ENCODE assay signal across 16 cellular contexts in genomic region chr6:42659806-42660205, GRCh38.
DNase-seq lines count a peak whose midpoint lies in the region; ATAC-seq and TF ChIP-seq lines count a peak whose summit lies in the region.
"Had no signal": no experiment of that assay in that cellular context is flagged by ENCODE, and none has a peak within 500 bp of the region (broad histone marks: within the 10 kb centered on the region; RNA-seq: fewer than 3 reads in every experiment).

No MANE protein-coding gene starts in this region.

- dilution Hi-C loops in mammary epithelial cell (cut with HindIII; ENCODE audit: low sequenced_read_pairs): loop anchor here (5.0 kb wide), 2 partner anchors 33 to 52 kb away; no protein-coding TSS in a partner anchor

- H3K36me3 Mint-ChIP-seq in MCF 10A (ENCODE audit: insufficient read depth, unreplicated experiment) (peaks cover 91% of the 10 kb centered on the region), progenitor cell of endocrine pancreas (ENCODE audit: insufficient read depth) (peaks cover 17% of the 10 kb centered on the region), CD14-positive monocyte (peaks cover 65 to 88% of the 10 kb centered on the region in 2 donors)

- H3K36me3 ChIP-seq in breast epithelium: peaks cover 3% of the 10 kb centered on the region
- H3K36me3 ChIP-seq in mammary epithelial cell (ENCODE audit: insufficient read depth, low read length): peaks cover 27% of the 10 kb centered on the region
- peaks cover 8 to 91% (median 36%) of the 10 kb centered on the region in 4 donors for H3K36me3 ChIP-seq in sigmoid colon
- peaks cover 2 to 92% of the 10 kb centered on the region in 2 donors for H3K36me3 ChIP-seq in gastroesophageal sphincter

- no peak overlapping the region for H3K9ac ChIP-seq in mammary epithelial cell (ENCODE audit: insufficient read depth, low read length)

- H3K79me2 ChIP-seq in mammary epithelial cell (ENCODE audit: insufficient read depth, low read length): no peaks in the 10 kb centered on the region

- H3K27me3 Mint-ChIP-seq in MCF 10A (ENCODE audit: insufficient read depth, unreplicated experiment) (no peaks in the 10 kb centered on the region), progenitor cell of endocrine pancreas (no peaks in the 10 kb centered on the region), CD14-positive monocyte (ENCODE audit: low read depth in 3 of 3) (no peaks in the 10 kb centered on the region)

- no peaks in the 10 kb centered on the region for H3K27me3 ChIP-seq in breast epithelium
- H3K27me3 ChIP-seq in mammary epithelial cell (ENCODE audit: insufficient read depth, low read length): no peaks in the 10 kb centered on the region
- H3K27me3 ChIP-seq in sigmoid colon: no peaks in the 10 kb centered on the region
- no peaks in the 10 kb centered on the region for H3K27me3 ChIP-seq in gastroesophageal sphincter
- H3K27me3 ChIP-seq: BE2C had no signal

- CTCF ChIA-PET in MCF 10A (lab: Yijun Ruan, JAX) (interaction anchor here (0.6 to 1.7 kb wide), 3 partner anchors 18 to 239 kb away, joined by 3 read pairs; no protein-coding TSS in a partner anchor), mammary epithelial cell (lab: Charles Lee; ENCODE audit: low non-redundant PET) (no interaction called here)

- no peak overlapping the region for H3K4me2 ChIP-seq in mammary epithelial cell (ENCODE audit: insufficient read depth, low read depth, low read length)

- TF ChIP-seq CTCF in MCF 10A (IDR thresholded peaks at IDR 0.05; ENCODE audit: unreplicated experiment) (no peak), breast epithelium (IDR thresholded peaks at IDR 0.05) (no peak), mammary epithelial cell (conservative IDR thresholded peaks at IDR 0.05 in 1 of 2, IDR thresholded peaks at IDR 0.05 in 1 of 2; ENCODE audit: extremely low read depth in 1 of 2, insufficient read depth in 1 of 2, low read depth in 1 of 2, low read length in 2 of 2) (no peak), progenitor cell of endocrine pancreas (IDR thresholded peaks at IDR 0.05; ENCODE audit: unreplicated experiment) (no peak), sigmoid colon (IDR thresholded peaks at IDR 0.05) (no peak), gastroesophageal sphincter (IDR thresholded peaks at IDR 0.05) (no peak), CD14-positive monocyte (IDR thresholded peaks at IDR 0.05) (no peak)

- no peak overlapping the region for H2AFZ ChIP-seq in mammary epithelial cell (ENCODE audit: low read depth, low read length)

- BruUV-seq in MCF 10A (replicated peaks; lab: Mats Ljungman, UMichigan): no TSS peak
- BruUV-seq in mammary epithelial cell (replicated peaks; lab: Mats Ljungman, UMichigan): no TSS peak

- DNase-seq in MCF 10A (ENCODE audit: unreplicated experiment) (peak; percentile 3), breast epithelium (ENCODE audit: low spot score in 2 of 2) (no peak), mammary epithelial cell (peak; percentile 11), progenitor cell of endocrine pancreas (ENCODE audit: low spot score, unreplicated experiment) (no peak), sigmoid colon (no peak), CD14-positive monocyte (ENCODE audit: low spot score) (no peak)
- DNase-seq: BE2C; CD8-positive, alpha-beta T cell; COR-L47; DMS153; DND-41; GDM1; GOT3; H9 had no signal

- H3K27ac Mint-ChIP-seq in MCF 10A (ENCODE audit: low read depth, unreplicated experiment) (no peak overlapping the region), progenitor cell of endocrine pancreas (peak overlapping the region; percentile 3), CD14-positive monocyte (no peak overlapping the region)
- H3K27ac Mint-ChIP-seq: CD8-positive, alpha-beta T cell; H9 had no signal

- in situ Hi-C loops in mammary epithelial cell (cut with MboI; ENCODE audit: low sequenced_read_pairs in 2 of 2): loop anchor here in 1 of 2 donors (5.0 to 10.0 kb wide), 2 partner anchors 65 to 217 kb away; partner anchors contain the start of genes PRPH2 and RPL7L1

- POLR2A ChIA-PET in MCF 10A (lab: Yijun Ruan, JAX): interaction anchor here (0.6 to 0.7 kb wide), 2 partner anchors 81 to 184 kb away, joined by 3 read pairs; no protein-coding TSS in a partner anchor

- H3K9me3 Mint-ChIP-seq in MCF 10A (ENCODE audit: unreplicated experiment): no peaks in the 10 kb centered on the region
- no peaks in the 10 kb centered on the region for H3K9me3 Mint-ChIP-seq in progenitor cell of endocrine pancreas (ENCODE audit: low read depth)
- H3K9me3 Mint-ChIP-seq in CD14-positive monocyte: no peaks in the 10 kb centered on the region
- H3K9me3 Mint-ChIP-seq: CD8-positive, alpha-beta T cell; H9 had no signal

- H3K9me3 ChIP-seq in breast epithelium: no peaks in the 10 kb centered on the region
- H3K9me3 ChIP-seq in mammary epithelial cell (replicated peaks; ENCODE audit: insufficient read depth, low read length): no peaks in the 10 kb centered on the region
- no peaks in the 10 kb centered on the region for H3K9me3 ChIP-seq in sigmoid colon
- no peaks in the 10 kb centered on the region for H3K9me3 ChIP-seq in gastroesophageal sphincter
- H3K9me3 ChIP-seq: BE2C had no signal

- 0% methylated on average over 1 of the region's 1 CpG for WGBS in mammary epithelial cell (ENCODE audit: low coverage, missing lambda C conversion rate)
- WGBS in sigmoid colon, 2 donors: 55 to 69% methylated on average over 1 of the region's 1 CpG
- 24 to 33% methylated on average over 1 of the region's 1 CpG for WGBS in gastroesophageal sphincter (ENCODE audit: low coverage in 1 of 2), 2 donors

- TF ChIP-seq POLR2A in breast epithelium (IDR thresholded peaks at IDR 0.05): no peak
- no peak for TF ChIP-seq POLR2A in sigmoid colon (IDR thresholded peaks at IDR 0.05)
- no peak for TF ChIP-seq POLR2A in gastroesophageal sphincter (IDR thresholded peaks at IDR 0.05)

- intact Hi-C loops in MCF 10A (cut with micrococcal nuclease): no loop called here
- intact Hi-C loops in breast epithelium (cut with DNase I; ENCODE audit: low total_unique reads): no loop called here
- intact Hi-C loops in mammary epithelial cell (cut with micrococcal nuclease): no loop called here
- intact Hi-C loops in sigmoid colon (cut with DNase I): loop anchor here (2.0 kb wide), 1 partner anchor 67 kb away; no protein-coding TSS in a partner anchor
- intact Hi-C loops in CD14-positive monocyte (cut with micrococcal nuclease): loop anchor here (2.0 to 5.0 kb wide), 5 partner anchors 67 to 237 kb away; partner anchors contain the start of gene RPL7L1 (in 2 of the 2)

- H3K4me3 ChIP-seq in breast epithelium: no peak overlapping the region
- H3K4me3 ChIP-seq in mammary epithelial cell (replicated peaks in 1 of 3; ENCODE audit: insufficient read depth in 1 of 3, low read depth in 2 of 3, low read length in 3 of 3): no peak overlapping the region
- H3K4me3 ChIP-seq in sigmoid colon: no peak overlapping the region
- H3K4me3 ChIP-seq in gastroesophageal sphincter: no peak overlapping the region

- H3K4me1 Mint-ChIP-seq in MCF 10A (ENCODE audit: insufficient read depth, unreplicated experiment) (no peaks in the 10 kb centered on the region), progenitor cell of endocrine pancreas (ENCODE audit: low read depth) (no peaks in the 10 kb centered on the region), CD14-positive monocyte (peaks cover 2% of the 10 kb centered on the region)
- H3K4me1 Mint-ChIP-seq: H9 had no signal

- H4K20me1 ChIP-seq in mammary epithelial cell (ENCODE audit: insufficient read depth, low read length): no peaks in the 10 kb centered on the region

- no peak for ATAC-seq in gastroesophageal sphincter
- ATAC-seq: CD8-positive, alpha-beta T cell had no signal

- H3K4me3 Mint-ChIP-seq in MCF 10A (ENCODE audit: unreplicated experiment) (no peak overlapping the region), progenitor cell of endocrine pancreas (ENCODE audit: low read depth) (no peak overlapping the region), CD14-positive monocyte (no peak overlapping the region)
- H3K4me3 Mint-ChIP-seq: CD8-positive, alpha-beta T cell; H9 had no signal

- H3K4me1 ChIP-seq in breast epithelium (no peaks in the 10 kb centered on the region), mammary epithelial cell (ENCODE audit: insufficient read depth, low read length) (no peaks in the 10 kb centered on the region), sigmoid colon (peaks cover 0 to 7% (median 0%) of the 10 kb centered on the region in 4 donors), gastroesophageal sphincter (peaks cover 0 to 5% (median 0%) of the 10 kb centered on the region in 3 donors)
- H3K4me1 ChIP-seq: BE2C had no signal

- no peak for TF ChIP-seq EP300 in sigmoid colon (IDR thresholded peaks at IDR 0.05)
- TF ChIP-seq EP300 in gastroesophageal sphincter (IDR thresholded peaks at IDR 0.05): no peak

- H3K27ac ChIP-seq in breast epithelium (no peak overlapping the region), mammary epithelial cell (ENCODE audit: insufficient read depth, low read depth, low read length) (no peak overlapping the region), sigmoid colon (no peak overlapping the region), gastroesophageal sphincter (no peak overlapping the region)
- H3K27ac ChIP-seq: C4-2B had no signal

Comparison
In these comparisons a context has a peak if more than half of its experiments do, and no peak if none do; other contexts are left out.
1. DNase-seq: peak in MCF 10A (single experiment) and mammary epithelial cell (single experiment); none in breast epithelium (0 of 2), progenitor cell of endocrine pancreas (single experiment), sigmoid colon (single experiment) and CD14-positive monocyte (single experiment).
2. intact Hi-C loops: an anchor here in sigmoid colon (2.0 kb wide) and CD14-positive monocyte (2.0 to 5.0 kb wide); none called in MCF 10A, breast epithelium and mammary epithelial cell.